In genomic region chr4:124943938-124944337, GRCh38 we compare ENCODE assay signal across 20 cellular contexts.
DNase-seq lines count a peak whose midpoint lies in the region; FAIRE-seq and TF ChIP-seq lines count a peak whose summit lies in the region.
"Had no signal": no experiment of that assay in that cellular context is flagged by ENCODE, and none has a peak within 500 bp of the region (broad histone marks: within the 10 kb centered on the region; RNA-seq: fewer than 3 reads in every experiment).

No MANE protein-coding gene starts in this region.

- no peak overlapping the region for H3K4me3 ChIP-seq in epithelial cell of proximal tubule (ENCODE audit: low read depth, low read length)
- H3K4me3 ChIP-seq: esophagus muscularis mucosa, Peyer's patch had no signal

- no peak for TF ChIP-seq POLR2A in H54 (IDR thresholded peaks at IDR 0.05; ENCODE audit: low read depth, low read length)

- DNase-seq in AML-193 (lab: John Stamatoyannopoulos, UW) (peak; percentile 4 to 9), H54 (ENCODE audit: insufficient read length, low spot score) (no peak), RPMI7951 (ENCODE audit: low read depth) (peak; percentile 12), epithelial cell of proximal tubule (ENCODE audit: low read depth) (no peak), SW 1271 (lab: John Stamatoyannopoulos, UW) (no peak), progenitor cell of endocrine pancreas (ENCODE audit: low spot score, unreplicated experiment) (no peak), amniotic stem cell (lab: John Stamatoyannopoulos, UW) (no peak), NCI-H2171 treated with DMSO at 0.1 percent for 48 hours (lab: John Stamatoyannopoulos, UW) (no peak)
- DNase-seq: activated CD8-positive, alpha-beta T cell treated with anti-CD3 and anti-CD28 coated beads for 36 hours; activated naive CD8-positive, alpha-beta T cell treated with anti-CD3 and anti-CD28 coated beads for 36 hours; activated T-cell treated with anti-CD3 and anti-CD28 coated beads, Interleukin-2, amount 50 U/mL, for 48 hours; Karpas-422; naive B cell; NCI-H187 treated with DMSO at 0.1 percent for 48 hours; NCI-H510A treated with DMSO at 0.1 percent for 48 hours; Peyer's patch; small intestine; T-helper 1 cell had no signal

- no peak overlapping the region for H3K27ac Mint-ChIP-seq in progenitor cell of endocrine pancreas
- H3K27ac Mint-ChIP-seq: activated CD8-positive, alpha-beta T cell treated with anti-CD3 and anti-CD28 coated beads for 36 hours; activated naive CD8-positive, alpha-beta T cell treated with anti-CD3 and anti-CD28 coated beads for 36 hours; naive B cell had no signal

- no peaks in the 10 kb centered on the region for H3K36me3 Mint-ChIP-seq in progenitor cell of endocrine pancreas (ENCODE audit: insufficient read depth)
- H3K36me3 Mint-ChIP-seq: activated naive CD8-positive, alpha-beta T cell treated with anti-CD3 and anti-CD28 coated beads for 36 hours; naive B cell had no signal

- peak; percentile 18 for TF ChIP-seq CTCF in epithelial cell of proximal tubule (conservative IDR thresholded peaks at IDR 0.05; ENCODE audit: low read depth, low read length)
- no peak for TF ChIP-seq CTCF in progenitor cell of endocrine pancreas (IDR thresholded peaks at IDR 0.05; ENCODE audit: unreplicated experiment)

- no peaks in the 10 kb centered on the region for H3K27me3 Mint-ChIP-seq in progenitor cell of endocrine pancreas
- H3K27me3 Mint-ChIP-seq: activated CD8-positive, alpha-beta T cell treated with anti-CD3 and anti-CD28 coated beads for 36 hours; activated naive CD8-positive, alpha-beta T cell treated with anti-CD3 and anti-CD28 coated beads for 36 hours; naive B cell had no signal

- no peak overlapping the region for H3K4me3 Mint-ChIP-seq in progenitor cell of endocrine pancreas (ENCODE audit: low read depth)
- H3K4me3 Mint-ChIP-seq: activated CD8-positive, alpha-beta T cell treated with anti-CD3 and anti-CD28 coated beads for 36 hours; activated naive CD8-positive, alpha-beta T cell treated with anti-CD3 and anti-CD28 coated beads for 36 hours; naive B cell had no signal

- peaks cover 30% of the 10 kb centered on the region for H3K4me1 Mint-ChIP-seq in progenitor cell of endocrine pancreas (ENCODE audit: low read depth)
- H3K4me1 Mint-ChIP-seq: activated naive CD8-positive, alpha-beta T cell treated with anti-CD3 and anti-CD28 coated beads for 36 hours; naive B cell had no signal

- peak; percentile 66 for FAIRE-seq in H54 (lab: Jason Lieb, UNC)
- FAIRE-seq: G401.6 had no signal

- peaks cover 5% of the 10 kb centered on the region for H3K9me3 Mint-ChIP-seq in progenitor cell of endocrine pancreas (ENCODE audit: low read depth)

Comparison
In these comparisons a context has a peak if more than half of its experiments do, and no peak if none do; other contexts are left out.
1. DNase-seq: peak in AML-193 (2 of 2) and RPMI7951 (single experiment); none in H54 (single experiment), epithelial cell of proximal tubule (single experiment), SW 1271 (0 of 2), progenitor cell of endocrine pancreas (single experiment), amniotic stem cell (single experiment) and NCI-H2171 treated with DMSO at 0.1 percent for 48 hours (single experiment).